ENCODE assay signal across 20 cellular contexts in the genomic region with DNA sequence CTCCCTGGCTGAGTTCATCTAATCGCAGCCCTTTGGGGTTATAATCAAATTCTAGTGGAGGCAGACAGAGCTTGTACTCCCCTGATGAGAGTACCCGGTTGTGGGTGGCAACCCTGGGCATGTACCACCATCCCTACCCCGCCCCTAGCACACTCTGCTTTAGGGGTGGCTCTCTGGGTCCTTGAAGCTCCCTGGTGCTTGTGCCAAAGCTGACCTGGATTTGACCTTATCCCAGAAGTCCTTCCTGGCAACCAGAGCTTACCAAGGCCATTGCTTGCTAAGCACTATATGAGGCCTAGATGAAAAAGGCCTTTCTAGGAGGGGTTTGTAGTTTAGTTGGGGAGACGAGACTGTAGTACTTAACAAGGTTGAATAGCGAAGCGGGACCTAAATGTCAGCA.
DNase-seq lines count a peak whose midpoint lies in the region; ATAC-seq, FAIRE-seq and TF ChIP-seq lines count a peak whose summit lies in the region.
"Had no signal": no experiment of that assay in that cellular context is flagged by ENCODE, and none has a peak within 500 bp of the region (broad histone marks: within the 10 kb centered on the region; RNA-seq: fewer than 3 reads in every experiment).

No MANE protein-coding gene starts in this region.

- H3K9me3 Mint-ChIP-seq in immature natural killer cell: no peaks in the 10 kb centered on the region
- H3K9me3 Mint-ChIP-seq: activated CD4-positive, alpha-beta T cell treated with anti-CD3 and anti-CD28 coated beads, Interleukin-2, amount 10 ng/mL, durations not matched to agents 24 days and 14 days; activated T-helper 17 cell treated with anti-CD3 and anti-CD28 coated beads, Interleukin-2, amount 50 U/mL, for 72 hours had no signal

- peak overlapping the region in 4 of 5 donors; percentile 6 to 30 (median 18) for H3K4me3 Mint-ChIP-seq in immature natural killer cell
- H3K4me3 Mint-ChIP-seq: activated CD4-positive, alpha-beta T cell treated with anti-CD3 and anti-CD28 coated beads, Interleukin-2, amount 10 ng/mL, durations not matched to agents 24 days and 14 days; activated T-helper 17 cell treated with anti-CD3 and anti-CD28 coated beads, Interleukin-2, amount 50 U/mL, for 72 hours; T-helper 17 cell had no signal

- H3K4me1 ChIP-seq in skeletal muscle tissue (ENCODE audit: control insufficient read depth in 3 of 3, insufficient read depth in 3 of 3, low read length in 3 of 3): peaks cover 29 to 80% (median 50%) of the 10 kb centered on the region in 3 donors

- H3K27me3 ChIP-seq in skeletal muscle tissue (ENCODE audit: control insufficient read depth in 3 of 3, insufficient read depth in 3 of 3, low read length in 3 of 3): no peaks in the 10 kb centered on the region
- H3K27me3 ChIP-seq: neutrophil had no signal

- peaks cover 89 to 99% of the 10 kb centered on the region in 2 donors for H3K4me1 Mint-ChIP-seq in immature natural killer cell
- H3K4me1 Mint-ChIP-seq: activated T-helper 17 cell treated with anti-CD3 and anti-CD28 coated beads, Interleukin-2, amount 50 U/mL, for 72 hours had no signal

- DNase-seq in GM12891 (ENCODE audit: insufficient read length, low spot score) (no peak), caudate nucleus (lab: John Stamatoyannopoulos, UW) (no peak), immature natural killer cell (no peak), RCC 7860 (ENCODE audit: low spot score) (no peak), NCI-H1092 treated with DMSO at 0.1 percent for 48 hours (lab: John Stamatoyannopoulos, UW) (no peak), SKM-1 treated with dmso at 0.1 percent for 144 hours (lab: John Stamatoyannopoulos, UW; ENCODE audit: unreplicated experiment) (no peak)
- DNase-seq in stimulated activated naive CD8-positive, alpha-beta T cell treated with anti-CD3 and anti-CD28 coated beads, Interleukin-15, Interleukin-2, amounts not matched to agents 100 U/mL and 50 U/mL, for 24 hours: no peak
- DNase-seq: activated CD4-positive, alpha-beta T cell treated with anti-CD3 and anti-CD28 coated beads, Interleukin-2, amount 10 ng/mL, durations not matched to agents 24 days and 14 days; central memory CD4-positive, alpha-beta T cell; HCEC 1CT; Karpas-422; NCI-H1694 treated with DMSO at 0.1 percent for 48 hours; NCI-H510A treated with DMSO at 0.1 percent for 48 hours; T-helper 17 cell had no signal

- ATAC-seq in stimulated activated naive CD8-positive, alpha-beta T cell treated with anti-CD3 and anti-CD28 coated beads, Interleukin-15, Interleukin-2, amounts not matched to agents 100 U/mL and 50 U/mL, for 24 hours: no peak
- ATAC-seq: activated T-helper 17 cell treated with anti-CD3 and anti-CD28 coated beads, Interleukin-2, amount 50 U/mL, for 72 hours; Panc1; T-helper 17 cell had no signal

- FAIRE-seq in GM12891 (lab: Jason Lieb, UNC) (peak; percentile 38), RCC 7860 (lab: Jason Lieb, UNC) (no peak)
- FAIRE-seq: D721Med had no signal

- H3K36me3 ChIP-seq in skeletal muscle tissue (ENCODE audit: control insufficient read depth in 3 of 3, insufficient read depth in 3 of 3, low read length in 3 of 3): peaks cover 0 to 28% (median 5%) of the 10 kb centered on the region in 3 donors
- H3K36me3 ChIP-seq: neutrophil had no signal

- peaks cover 0 to 3% (median 3%) of the 10 kb centered on the region in 3 donors for H3K27me3 Mint-ChIP-seq in immature natural killer cell (ENCODE audit: low read depth in 3 of 3)
- H3K27me3 Mint-ChIP-seq: activated CD4-positive, alpha-beta T cell treated with anti-CD3 and anti-CD28 coated beads, Interleukin-2, amount 10 ng/mL, durations not matched to agents 24 days and 14 days; activated T-helper 17 cell treated with anti-CD3 and anti-CD28 coated beads, Interleukin-2, amount 50 U/mL, for 72 hours; T-helper 17 cell had no signal

- H3K9me3 ChIP-seq in skeletal muscle tissue (ENCODE audit: control insufficient read depth in 3 of 3, low read length in 3 of 3): no peaks in the 10 kb centered on the region
- H3K9me3 ChIP-seq: neutrophil had no signal

- H3K4me3 ChIP-seq in skeletal muscle tissue (ENCODE audit: low read length in 3 of 3): no peak overlapping the region

- peak overlapping the region in 2 of 3 donors; percentile 4 to 89 for H3K9ac ChIP-seq in skeletal muscle tissue (ENCODE audit: low read depth in 1 of 3, low read length in 3 of 3)

- peaks cover 10 to 56% (median 12%) of the 10 kb centered on the region in 3 donors for H3K36me3 Mint-ChIP-seq in immature natural killer cell

- no peak for TF ChIP-seq POLR2A in GM12891 (IDR thresholded peaks at IDR 0.05; ENCODE audit: low read depth, low read length)

- H3K27ac Mint-ChIP-seq in immature natural killer cell: peak overlapping the region; percentile 67 to 84 (median 80)
- H3K27ac Mint-ChIP-seq: activated CD4-positive, alpha-beta T cell treated with anti-CD3 and anti-CD28 coated beads, Interleukin-2, amount 10 ng/mL, durations not matched to agents 24 days and 14 days; activated T-helper 17 cell treated with anti-CD3 and anti-CD28 coated beads, Interleukin-2, amount 50 U/mL, for 72 hours; T-helper 17 cell had no signal

- H3K27ac ChIP-seq in caudate nucleus (ENCODE audit: low read depth, low read length): peak overlapping the region; percentile 97
- H3K27ac ChIP-seq in skeletal muscle tissue (ENCODE audit: low read depth, low read length): peak overlapping the region; percentile 89
- H3K27ac ChIP-seq: epithelial cell of prostate, neutrophil had no signal

TF ChIP-seq in GM12891, 5 proteins besides CTCF, POLR2A, EP300 and RAD21:
- TF ChIP-seq SPI1 (IDR thresholded peaks at IDR 0.05; ENCODE audit: low read depth, low read length): no peak
- TF ChIP-seq POU2F2 (IDR thresholded peaks at IDR 0.05; ENCODE audit: low read depth, low read length): no peak
- no peak for TF ChIP-seq TAF1 (IDR thresholded peaks at IDR 0.05; ENCODE audit: low read depth, low read length)
- no peak for TF ChIP-seq PAX5 (IDR thresholded peaks at IDR 0.05; ENCODE audit: insufficient read depth, low read length, severe bottlenecking)
- no peak for TF ChIP-seq POLR2AphosphoS5 (IDR thresholded peaks at IDR 0.05; ENCODE audit: low read depth, low read length)
